14 cellular contexts compared by ENCODE assay signal in the genomic region with DNA sequence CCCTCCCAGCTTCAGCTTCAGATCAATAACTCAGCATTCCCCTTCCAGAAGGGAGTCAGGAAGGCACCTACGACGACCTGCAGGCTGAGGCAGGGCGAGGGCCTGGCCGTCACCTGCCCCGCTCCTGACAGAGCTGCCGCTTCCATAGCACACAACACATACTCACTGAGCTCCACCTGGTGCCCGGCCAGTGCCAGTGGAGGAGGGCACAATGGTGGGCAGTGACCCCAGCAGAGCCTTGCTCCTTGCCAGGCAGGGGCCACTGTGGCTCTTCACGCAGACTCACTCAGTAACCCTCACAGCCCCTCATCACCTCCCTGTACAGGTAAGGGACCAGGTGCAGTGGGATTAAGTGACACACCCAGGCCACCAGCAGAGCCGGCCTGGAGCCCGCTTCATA. TPM values are rescaled to one million over a fixed set of nuclear protein-coding genes. Genes with fewer than 3 reads are reported as not detected.
DNase-seq lines count a peak whose midpoint lies in the region; ATAC-seq, FAIRE-seq and TF ChIP-seq lines count a peak whose summit lies in the region.
"Had no signal": no experiment of that assay in that cellular context is flagged by ENCODE, and none has a peak within 500 bp of the region (broad histone marks: within the 10 kb centered on the region; RNA-seq: fewer than 3 reads in every experiment).

No MANE protein-coding gene starts in this region.

- no peak overlapping the region for H3K4ac ChIP-seq in H9 (ENCODE audit: low read depth, low read length)

- no peaks in the 10 kb centered on the region; the same call in 1 of the 2 replicates for H3K27me3 Mint-ChIP-seq in H9 (ENCODE audit: low read depth)
- H3K27me3 Mint-ChIP-seq in activated T-cell treated with anti-CD3 and anti-CD28 coated beads, Interleukin-2, amount 50 U/mL, for 72 hours (ENCODE audit: low read depth) = no peaks in the 10 kb centered on the region

- H2BK20ac ChIP-seq in H9 (ENCODE audit: low read depth, low read length, poor library complexity, severe bottlenecking) = no peak overlapping the region

- H3K36me3 ChIP-seq in OCI-LY3 (replicated peaks; ENCODE audit: low read depth, low read length) (no peaks in the 10 kb centered on the region), right atrium auricular region (no peaks in the 10 kb centered on the region)
- H3K36me3 ChIP-seq: suprapubic skin had no signal

- no peaks in the 10 kb centered on the region for H3K9me3 Mint-ChIP-seq in H9
- no peaks in the 10 kb centered on the region for H3K9me3 Mint-ChIP-seq in activated T-cell treated with anti-CD3 and anti-CD28 coated beads, Interleukin-2, amount 50 U/mL, for 72 hours
- H3K9me3 Mint-ChIP-seq: dendritic cell treated with granulocyte-macrophage colony-stimulating factor and Interleukin-4, amounts not matched to agents 40 ng/mL and 50 ng/mL, for 4 days had no signal

- no peak overlapping the region for H2AK5ac ChIP-seq in H9 (ENCODE audit: insufficient read length, low read length)

- H3K4me2 ChIP-seq in A549 (peak overlapping the region; percentile 29; the same call in 2 of the 3 replicates), H9 (ENCODE audit: insufficient read depth, insufficient read length, low read length) (no peak overlapping the region), OCI-LY3 (ENCODE audit: low read length) (no peak overlapping the region)

- no peak overlapping the region for H3K9ac ChIP-seq in H9 (ENCODE audit: extremely low read depth, insufficient read length, low read length)
- no peak overlapping the region for H3K9ac ChIP-seq in OCI-LY3 (ENCODE audit: low read length)

- peaks cover 46 to 62% of the 10 kb centered on the region in 2 experiments for H3K4me1 Mint-ChIP-seq in H9
- H3K4me1 Mint-ChIP-seq in activated T-cell treated with anti-CD3 and anti-CD28 coated beads, Interleukin-2, amount 50 U/mL, for 72 hours (ENCODE audit: low read depth) = peaks cover 11% of the 10 kb centered on the region

- peak overlapping the region; percentile 45; the same call in 1 of the 2 replicates for H3K14ac ChIP-seq in H9 (ENCODE audit: insufficient read depth, low read length)

- POLR2A ChIA-PET in A549 (lab: Yijun Ruan, JAX) = interaction anchor here (0.7 to 1.1 kb wide), 3 partner anchors 25 to 90 kb away, joined by 3 to 4 read pairs (median 3); no protein-coding TSS in a partner anchor

- H2AFZ ChIP-seq in H9 (ENCODE audit: low read length) (no peak overlapping the region), OCI-LY3 (ENCODE audit: low read depth, low read length) (no peak overlapping the region)

- H3K79me1 ChIP-seq in H9 (ENCODE audit: insufficient read depth, low read depth, low read length, poor library complexity, severe bottlenecking) = no peaks in the 10 kb centered on the region

- TF ChIP-seq CTCF in A549 (IDR thresholded peaks at IDR 0.05) (no peak), H9 (conservative IDR thresholded peaks at IDR 0.05) (no peak), OCI-LY3 (IDR thresholded peaks at IDR 0.05; ENCODE audit: low read depth, low read length) (peak; percentile 5; the same call in 1 of the 2 replicates), dorsolateral prefrontal cortex (IDR thresholded peaks at IDR 0.05 in 54 of 56, conservative IDR thresholded peaks at IDR 0.05 in 2 of 56; ENCODE audit: low read depth in 1 of 56, partially characterized antibody in 56 of 56) (no peak), right atrium auricular region (IDR thresholded peaks at IDR 0.05) (no peak)

- no peaks in the 10 kb centered on the region for H3K36me3 Mint-ChIP-seq in H9 (ENCODE audit: insufficient read depth in 1 of 3, low read depth in 3 of 3)
- no peaks in the 10 kb centered on the region for H3K36me3 Mint-ChIP-seq in activated T-cell treated with anti-CD3 and anti-CD28 coated beads, Interleukin-2, amount 50 U/mL, for 72 hours (ENCODE audit: insufficient read depth in 2 of 2)

- no peak overlapping the region for H3T11ph ChIP-seq in H9 (ENCODE audit: low read length)

- H4K8ac ChIP-seq in H9 (replicated peaks; ENCODE audit: insufficient read length, low read depth, low read length) = no peak overlapping the region

- no peak overlapping the region for H4K91ac ChIP-seq in H9 (ENCODE audit: insufficient read length, low read depth, low read length)

- H4K20me1 ChIP-seq in H9 (ENCODE audit: control insufficient read depth, insufficient read depth, insufficient read length) = no peaks in the 10 kb centered on the region
- no peaks in the 10 kb centered on the region for H4K20me1 ChIP-seq in OCI-LY3 (ENCODE audit: insufficient read depth, low read length)

- H3K79me2 ChIP-seq in H9 (ENCODE audit: insufficient read depth, low read length) (no peaks in the 10 kb centered on the region), OCI-LY3 (ENCODE audit: low read length) (no peaks in the 10 kb centered on the region)

- no peaks in the 10 kb centered on the region for H3K27me3 ChIP-seq in H9 (ENCODE audit: insufficient read depth, low read length)
- H3K27me3 ChIP-seq in OCI-LY3 (ENCODE audit: low read depth, low read length) = peaks cover 6% of the 10 kb centered on the region; the same call in 1 of the 2 replicates
- no peaks in the 10 kb centered on the region for H3K27me3 ChIP-seq in dorsolateral prefrontal cortex
- no peaks in the 10 kb centered on the region for H3K27me3 ChIP-seq in right atrium auricular region
- H3K27me3 ChIP-seq: suprapubic skin had no signal

- DNase-seq in A549 (ENCODE audit: low read depth in 1 of 2, low spot score in 1 of 2) (no peak), H9 (no peak), dorsolateral prefrontal cortex (no peak), kidney glomerular epithelial cell (lab: John Stamatoyannopoulos, UW) (no peak), right atrium auricular region (ENCODE audit: low spot score) (no peak)
- no peak for DNase-seq in activated T-cell treated with anti-CD3 and anti-CD28 coated beads, Interleukin-2, amount 50 U/mL, for 72 hours
- DNase-seq: activated CD4-positive, alpha-beta T cell treated with anti-CD3 and anti-CD28 coated beads, Interleukin-2, amount 50 U/mL, for 48 hours; NCI-H1048; Right ventricle myocardium superior had no signal

- ATAC-seq in A549 (no peak), HG03025 (IDR thresholded peaks at IDR 0.05; ENCODE audit: low FRiP score, unreplicated experiment) (no peak)
- ATAC-seq in activated T-cell treated with anti-CD3 and anti-CD28 coated beads, Interleukin-2, amount 50 U/mL, for 72 hours (replicated peaks in 1 of 2) = no peak
- ATAC-seq: left lobe of liver had no signal

- no peak overlapping the region for H2BK120ac ChIP-seq in H9 (ENCODE audit: low read depth, low read length, poor library complexity, severe bottlenecking)

- H3K4me3 ChIP-seq in A549 = no peak overlapping the region
- H3K4me3 ChIP-seq in OCI-LY3 (ENCODE audit: low read length) = no peak overlapping the region
- H3K4me3 ChIP-seq in dorsolateral prefrontal cortex = no peak overlapping the region
- no peak overlapping the region for H3K4me3 ChIP-seq in right atrium auricular region
- H3K4me3 ChIP-seq: suprapubic skin had no signal

- no peak overlapping the region for H4K5ac ChIP-seq in H9 (ENCODE audit: insufficient read length, low read depth, low read length)

- H3K9me3 ChIP-seq in A549 (no peaks in the 10 kb centered on the region), H9 (ENCODE audit: control insufficient read depth, low read depth, low read length) (no peaks in the 10 kb centered on the region), OCI-LY3 (ENCODE audit: insufficient read depth, low read length) (no peaks in the 10 kb centered on the region), right atrium auricular region (no peaks in the 10 kb centered on the region)
- H3K9me3 ChIP-seq: suprapubic skin had no signal

- no peaks in the 10 kb centered on the region for H3K23me2 ChIP-seq in H9 (ENCODE audit: insufficient read length, low read depth, low read length, poor library complexity, severe bottlenecking)

- no peak overlapping the region for H3K56ac ChIP-seq in H9 (ENCODE audit: insufficient read length, low read depth, low read length)

- H3K27ac ChIP-seq in A549 (peak overlapping the region; percentile 95 to 97; a peak in 5 of 6 replicates), H9 (ENCODE audit: insufficient read length, low read depth, low read length) (no peak overlapping the region), OCI-LY3 (ENCODE audit: low read length) (no peak overlapping the region), dorsolateral prefrontal cortex (peak overlapping the region in 56 of 59 donors; percentile 29 to 96 (median 92)), right atrium auricular region (no peak overlapping the region)

- H3K27ac Mint-ChIP-seq in H9 = peak overlapping the region; percentile 24 to 79 (median 57); a peak in 2 of 7 replicates
- H3K27ac Mint-ChIP-seq in activated T-cell treated with anti-CD3 and anti-CD28 coated beads, Interleukin-2, amount 50 U/mL, for 72 hours = no peak overlapping the region
- H3K27ac Mint-ChIP-seq: dendritic cell treated with granulocyte-macrophage colony-stimulating factor and Interleukin-4, amounts not matched to agents 40 ng/mL and 50 ng/mL, for 4 days had no signal

- no peak for FAIRE-seq in A549 (lab: Jason Lieb, UNC)

- no peak for TF ChIP-seq RAD21 in A549 (conservative IDR thresholded peaks at IDR 0.05 in 1 of 2, IDR thresholded peaks at IDR 0.05 in 1 of 2)

- no peak overlapping the region for H2BK15ac ChIP-seq in H9 (ENCODE audit: low read depth, low read length)

- H3K4me3 Mint-ChIP-seq in H9 = peak overlapping the region in 1 of 2 experiments; percentile 65; a peak in 2 of 5 replicates
- H3K4me3 Mint-ChIP-seq in activated T-cell treated with anti-CD3 and anti-CD28 coated beads, Interleukin-2, amount 50 U/mL, for 72 hours = no peak overlapping the region
- H3K4me3 Mint-ChIP-seq: dendritic cell treated with granulocyte-macrophage colony-stimulating factor and Interleukin-4, amounts not matched to agents 40 ng/mL and 50 ng/mL, for 4 days had no signal

- CTCF ChIA-PET in A549 (lab: Yijun Ruan, JAX) = interaction anchor here (0.6 to 13.1 kb wide), 11 partner anchors 13 to 249 kb away, joined by 3 to 135 read pairs (median 8); a partner anchor contains a TSS

- intact Hi-C loops in dorsolateral prefrontal cortex (cut with DNase I) = loop anchor here (2.0 to 5.0 kb wide), 2 partner anchors 23 to 184 kb away; no protein-coding TSS in a partner anchor

- no peak for TF ChIP-seq EP300 in A549 (IDR thresholded peaks at IDR 0.05)

- H3K4me1 ChIP-seq in A549 (peaks cover 99% of the 10 kb centered on the region), H9 (ENCODE audit: insufficient read depth, low read length) (peaks cover 2% of the 10 kb centered on the region; the same call in 1 of the 2 replicates), OCI-LY3 (ENCODE audit: low read length) (peaks cover 14% of the 10 kb centered on the region), right atrium auricular region (peaks cover 0 to 27% of the 10 kb centered on the region in 2 donors)

- no peak overlapping the region for H2BK12ac ChIP-seq in H9 (ENCODE audit: insufficient read length, low read depth, low read length)

- TF ChIP-seq POLR2A in A549 (IDR thresholded peaks at IDR 0.05; ENCODE audit: low read length) = no peak

- no peak overlapping the region for H2BK5ac ChIP-seq in H9 (ENCODE audit: insufficient read length, low read length)

- no peak overlapping the region for H3K18ac ChIP-seq in H9 (ENCODE audit: insufficient read length, low read depth, low read length)

- 90% methylated on average over 10 of the region's 10 CpGs for WGBS in A549 (ENCODE audit: missing lambda C conversion rate)
- WGBS in H9 (ENCODE audit: extremely low coverage, insufficient read length, low lambda C conversion rate) = no CpG with 5 or more reads among the region's 10 CpGs

- no peak overlapping the region for H3K23ac ChIP-seq in H9 (ENCODE audit: insufficient read length, low read depth, low read length)

RNA-seq across cellular contexts. Expression of a gene that starts 24.6 kb away (rescaled TPM):
- polyA plus RNA-seq in A549 (2011; rRNA removed) (7.9 and 8.8 TPM in 2 replicates), A549 (2017; fragmentation: RNase III; extraction: RNeasy Plus Mini Kit Qiagen cat#74134 plus additional on column Dnase treatment) (33.9 to 50.0 TPM (median 44.7 TPM) in 3 replicates)
- 33.9 and 65.3 TPM in 2 replicates for polyA plus RNA-seq in A549 (2012; cell fraction: cytosol; rRNA removed)
- 114 and 175 TPM in 2 replicates for polyA plus RNA-seq in A549 (2012; cell fraction: nucleus; rRNA removed)
- 4.7 and 6.6 TPM in 2 replicates for polyA minus RNA-seq in A549 (2011; rRNA and poly(A)+ RNA removed)
- total RNA-seq in H9 (2021) (65.1 and 66.7 TPM in 2 replicates), dorsolateral prefrontal cortex (10 to 100 TPM; 16.7 to 51.3 (median 30.2) TPM), right atrium auricular region (10 to 100 TPM in 1 of 2 donors, 1 to 10 TPM in 1; 8.6 to 13.2 TPM)
- 10 to 100 TPM; 13.4 to 18.3 TPM for total RNA-seq in activated T-cell treated with anti-CD3 and anti-CD28 coated beads, Interleukin-2, amount 50 U/mL, for 72 hours

RNA-seq across cellular contexts. Expression of a gene that starts 38.2 kb away (rescaled TPM):
- polyA plus RNA-seq in A549 (2011; rRNA removed) (20.3 and 22.1 TPM in 2 replicates), A549 (2017; fragmentation: RNase III; extraction: RNeasy Plus Mini Kit Qiagen cat#74134 plus additional on column Dnase treatment) (21.3 to 23.3 TPM (median 22.5 TPM) in 3 replicates)
- 49.2 and 69.1 TPM in 2 replicates for polyA plus RNA-seq in A549 (2012; cell fraction: cytosol; rRNA removed)
- 128 and 157 TPM in 2 replicates for polyA plus RNA-seq in A549 (2012; cell fraction: nucleus; rRNA removed)
- 19.6 and 26.8 TPM in 2 replicates for polyA minus RNA-seq in A549 (2011; rRNA and poly(A)+ RNA removed)
- total RNA-seq in H9 (2021) (49.0 and 52.5 TPM in 2 replicates), dorsolateral prefrontal cortex (10 to 100 TPM in 118 of 120 experiments, 1 to 10 TPM in 2; 9.8 to 28.2 (median 16.6) TPM), right atrium auricular region (1 to 10 TPM; 6.4 to 8.1 TPM)
- 10 to 100 TPM; 27.2 to 29.6 TPM for total RNA-seq in activated T-cell treated with anti-CD3 and anti-CD28 coated beads, Interleukin-2, amount 50 U/mL, for 72 hours

Comparison
In these comparisons a context has a peak if more than half of its experiments do, and no peak if none do; other contexts are left out.
1. H3K27ac ChIP-seq: peak in A549 (2 of 2) and dorsolateral prefrontal cortex (56 of 59); none in H9 (single experiment), OCI-LY3 (single experiment) and right atrium auricular region (0 of 2).